In genomic region chr6:158941246-158941645, GRCh38 we compare ENCODE assay signal across 25 cellular contexts.
"Had no signal": no experiment of that assay in that cellular context is flagged by ENCODE, and none has a peak within 500 bp of the region (broad histone marks: within the 10 kb centered on the region; RNA-seq: fewer than 3 reads in every experiment).

No MANE protein-coding gene starts in this region.

- H3K4me1 ChIP-seq: gastrocnemius medialis had no signal

- H3K4me3 ChIP-seq: coronary artery, dorsolateral prefrontal cortex, esophagus squamous epithelium, gastrocnemius medialis, heart right ventricle, left lung, lower lobe of right lung, mucosa of descending colon had no signal

- H3K27ac Mint-ChIP-seq: mesothelial cell of epicardium had no signal

- H3K27me3 ChIP-seq: dorsolateral prefrontal cortex had no signal

- H3K27ac ChIP-seq: coronary artery, dorsolateral prefrontal cortex, epithelial cell of prostate, esophagus squamous epithelium, gastrocnemius medialis, heart right ventricle, left lung, lower lobe of right lung had no signal

- H3K36me3 ChIP-seq: esophagus squamous epithelium, gastrocnemius medialis, heart right ventricle, left lung, lower lobe of right lung had no signal

- H3K9me3 ChIP-seq: esophagus squamous epithelium, gastrocnemius medialis, left lung, lower lobe of right lung, mucosa of descending colon had no signal

- FAIRE-seq: colon, islet of Langerhans, keratinocyte had no signal

- H3K4me3 Mint-ChIP-seq: mesothelial cell of epicardium, naive B cell had no signal

- DNase-seq: dermis blood vessel endothelial cell; dorsolateral prefrontal cortex; effector CD4-positive, alpha-beta T cell; effector memory CD4-positive, alpha-beta T cell; erythroblast; esophagus squamous epithelium; foreskin fibroblast; foreskin melanocyte; gastrocnemius medialis; glutamatergic neuron; head of caudate nucleus; heart right ventricle; hippocampal formation; left cardiac atrium; left lung; left ventricle myocardium superior; lower lobe of right lung; mucosa of descending colon; naive B cell had no signal

- H3K27me3 Mint-ChIP-seq: naive B cell had no signal
